In the genomic region with DNA sequence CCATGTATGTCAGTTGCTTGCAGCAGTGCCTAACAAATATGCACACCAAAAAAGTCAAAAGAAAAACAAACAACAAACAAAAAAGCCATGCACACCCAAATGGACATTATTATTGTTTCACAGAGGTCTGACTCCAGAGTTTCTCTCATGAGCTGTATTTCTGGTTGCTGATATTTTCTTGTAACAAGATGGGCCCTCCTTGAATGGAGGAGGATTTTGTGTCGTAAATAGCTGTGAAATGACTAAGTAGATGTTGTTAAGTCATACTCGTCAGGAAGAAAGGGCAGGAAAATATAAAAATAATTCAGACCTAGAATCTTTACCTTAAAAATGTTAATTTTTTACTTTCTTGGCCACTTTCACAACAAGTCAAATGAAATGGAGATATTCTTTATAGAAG, we compare ENCODE assay signal across 1 cellular context.
TF ChIP-seq lines count a peak whose summit lies in the region.

No MANE protein-coding gene starts in this region.

TF ChIP-seq in endothelial cell of umbilical vein, 7 proteins besides CTCF, POLR2A, EP300 and RAD21:
- TF ChIP-seq, protein P1, sequence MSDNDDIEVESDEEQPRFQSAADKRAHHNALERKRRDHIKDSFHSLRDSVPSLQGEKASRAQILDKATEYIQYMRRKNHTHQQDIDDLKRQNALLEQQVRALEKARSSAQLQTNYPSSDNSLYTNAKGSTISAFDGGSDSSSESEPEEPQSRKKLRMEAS (IDR thresholded peaks at IDR 0.05; ENCODE audit: insufficient read depth, insufficient read length) = no peak
- TF ChIP-seq GATA2 (IDR thresholded peaks at IDR 0.05; ENCODE audit: insufficient read depth, insufficient read length, low read depth, low read length) (no peak), JUN (IDR thresholded peaks at IDR 0.05; ENCODE audit: borderline replicate concordance, insufficient read depth, insufficient read length, low read depth) (no peak), EZH2 (IDR thresholded peaks at IDR 0.05; ENCODE audit: borderline replicate concordance, low read depth, low read length, severe bottlenecking) (no peak), POLR2AphosphoS5 (IDR thresholded peaks at IDR 0.05; ENCODE audit: insufficient read depth, low read depth, low read length) (no peak), FOS (IDR thresholded peaks at IDR 0.05; ENCODE audit: borderline replicate concordance, insufficient read depth, low read length) (no peak), MYC (IDR thresholded peaks at IDR 0.05; ENCODE audit: low read depth, low read length) (no peak)
